Comparison of ENCODE assay signal across 11 cellular contexts in the genomic region with DNA sequence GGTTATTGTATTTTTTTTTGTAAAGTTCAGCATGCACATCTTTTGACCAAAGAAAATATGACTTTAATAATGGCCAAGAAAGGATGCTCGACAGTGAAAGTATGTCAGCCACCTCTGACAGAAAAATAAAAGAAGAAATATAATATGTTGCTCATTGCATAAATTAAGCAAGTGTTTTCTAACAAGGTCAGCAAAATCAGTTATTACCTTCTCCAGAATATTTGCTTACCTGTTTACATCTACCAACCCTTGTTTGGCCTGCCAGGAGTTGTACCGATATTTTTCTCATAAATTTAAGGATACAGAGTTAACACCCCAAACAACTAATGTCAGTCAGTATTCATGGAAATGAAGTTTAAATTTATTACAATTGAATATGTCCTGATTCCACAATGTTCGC.
"Had no signal": no experiment of that assay in that cellular context is flagged by ENCODE, and none has a peak within 500 bp of the region (broad histone marks: within the 10 kb centered on the region; RNA-seq: fewer than 3 reads in every experiment).

No MANE protein-coding gene starts in this region.

- DNase-seq: GM23248, GOT3, H7, H9, HCEC 1CT, HFFc6 had no signal

- ATAC-seq: GM23338, HCT116 had no signal

- H3K27ac ChIP-seq: GM23248 had no signal

- H3K9ac ChIP-seq: GM23248 had no signal

- H3K36me3 ChIP-seq: HAP-1 had no signal

- H3K9me3 ChIP-seq: HAP-1 had no signal

- H2AFZ ChIP-seq: GM23248, GM23338 had no signal

- FAIRE-seq: H1, H54 had no signal

- H3K4me2 ChIP-seq: GM23338 had no signal

- H3K4me1 ChIP-seq: HAP-1 had no signal

- H3K4me3 ChIP-seq: GM23248, GM23338, HAP-1 had no signal
